2 cellular contexts compared by ENCODE assay signal in the genomic region with DNA sequence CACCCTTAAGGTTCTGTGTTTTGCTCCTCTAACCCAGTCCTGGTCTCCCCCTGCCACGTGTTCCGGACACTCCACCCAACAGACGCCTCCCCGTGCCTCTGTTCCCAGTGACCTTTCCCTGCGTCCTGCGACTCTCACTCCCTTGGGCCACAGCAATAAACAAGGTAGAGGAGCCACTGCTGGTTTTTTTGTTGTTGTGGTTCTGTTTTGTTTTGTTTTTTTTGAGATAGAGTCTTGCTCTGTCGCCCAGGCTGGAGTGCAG.
A peak's percentile ranks its signal among the peaks of the same experiment; 100 is the strongest.
TF ChIP-seq lines count a peak whose summit lies in the region.

No MANE protein-coding gene starts in this region.

TF ChIP-seq in A549, 52 proteins besides CTCF, POLR2A, EP300 and RAD21:
- TF ChIP-seq ZNF302 (CRISPR knock-in tag; IDR thresholded peaks at IDR 0.05): peak; percentile 58; the same call in 1 of the 2 replicates
- TF ChIP-seq HOXB13 (CRISPR knock-in tag; IDR thresholded peaks at IDR 0.05; ENCODE audit: low read depth): 0 out of 2 replicates have a peak, but pooled peaks have one; percentile 47
- TF ChIP-seq ZSCAN20 (CRISPR knock-in tag; IDR thresholded peaks at IDR 0.05): no peak
- no peak for TF ChIP-seq HMGXB4 (CRISPR knock-in tag; IDR thresholded peaks at IDR 0.05; ENCODE audit: borderline replicate concordance)
- no peak for TF ChIP-seq KDM1A (IDR thresholded peaks at IDR 0.05; ENCODE audit: low read depth)
- TF ChIP-seq, protein P1, sequence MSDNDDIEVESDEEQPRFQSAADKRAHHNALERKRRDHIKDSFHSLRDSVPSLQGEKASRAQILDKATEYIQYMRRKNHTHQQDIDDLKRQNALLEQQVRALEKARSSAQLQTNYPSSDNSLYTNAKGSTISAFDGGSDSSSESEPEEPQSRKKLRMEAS (IDR thresholded peaks at IDR 0.05): no peak
- peak; percentile 86 for TF ChIP-seq EHF (CRISPR knock-in tag; IDR thresholded peaks at IDR 0.05)
- TF ChIP-seq HOXA7 (CRISPR knock-in tag; IDR thresholded peaks at IDR 0.05): 0 out of 2 replicates have a peak, but pooled peaks have one; percentile 36

TF ChIP-seq in HCT116, 20 proteins besides CTCF, POLR2A, EP300 and RAD21:
- TF ChIP-seq TCF7L2 (IDR thresholded peaks at IDR 0.05; ENCODE audit: borderline replicate concordance, extremely low read depth, insufficient read depth, insufficient read length) (no peak), POLR2AphosphoS5 (IDR thresholded peaks at IDR 0.05; ENCODE audit: low read depth, low read length) (no peak), CBX3 (IDR thresholded peaks at IDR 0.05; ENCODE audit: low read depth) (no peak), CEBPB (IDR thresholded peaks at IDR 0.05; ENCODE audit: low read depth) (no peak), YY1 (IDR thresholded peaks at IDR 0.05; ENCODE audit: extremely low read depth, insufficient replicate concordance, low read depth, low read length) (no peak), ZFX (IDR thresholded peaks at IDR 0.05) (no peak)
- TF ChIP-seq, protein P1 (IDR thresholded peaks at IDR 0.05): no peak
